In genomic region chr16:89326721-89327120, GRCh38 we compare ENCODE assay signal across 10 cellular contexts.
DNase-seq lines count a peak whose midpoint lies in the region; ATAC-seq and TF ChIP-seq lines count a peak whose summit lies in the region.
"Had no signal": no experiment of that assay in that cellular context is flagged by ENCODE, and none has a peak within 500 bp of the region (broad histone marks: within the 10 kb centered on the region; RNA-seq: fewer than 3 reads in every experiment).

No MANE protein-coding gene starts in this region.

- H3K27ac ChIP-seq in stomach = peak overlapping the region in 4 of 5 donors; percentile 71 to 83 (median 80)

- H3K27ac Mint-ChIP-seq in T-helper 2 cell treated with Interferon-gamma antibody and Interleukin-4, amounts not matched to agents 5 μg/mL and 100 μg/mL, for 36 hours = peak overlapping the region; percentile 73
- peak overlapping the region; percentile 73 for H3K27ac Mint-ChIP-seq in activated T-helper 1 cell treated with anti-CD3 and anti-CD28 coated beads, Interleukin-12 subunit alpha, Interleukin-12 subunit beta, Interleukin-2, Interleukin-4 antibody, amounts not matched to agents 30 ng/mL and 10 ng/mL and 1 ng/mL, durations not matched to agents 14 hours and 24 hours and 36 hours
- H3K27ac Mint-ChIP-seq in immature natural killer cell = peak overlapping the region in 5 of 6 donors; percentile 3 to 82 (median 71)

- H3K36me3 ChIP-seq in stomach (peaks cover 0 to 7% (median 0%) of the 10 kb centered on the region in 4 donors), BE2C (peaks cover 6% of the 10 kb centered on the region; the same call in 1 of the 2 replicates)
- H3K36me3 ChIP-seq: pancreas had no signal

- TF ChIP-seq EP300 in stomach (IDR thresholded peaks at IDR 0.05) = no peak

- H3K4me3 Mint-ChIP-seq in T-helper 2 cell treated with Interferon-gamma antibody and Interleukin-4, amounts not matched to agents 5 μg/mL and 100 μg/mL, for 36 hours = no peak overlapping the region
- no peak overlapping the region for H3K4me3 Mint-ChIP-seq in activated T-helper 1 cell treated with anti-CD3 and anti-CD28 coated beads, Interleukin-12 subunit alpha, Interleukin-12 subunit beta, Interleukin-2, Interleukin-4 antibody, amounts not matched to agents 30 ng/mL and 10 ng/mL and 1 ng/mL, durations not matched to agents 14 hours and 24 hours and 36 hours
- H3K4me3 Mint-ChIP-seq in immature natural killer cell = no peak overlapping the region

- peaks cover 18% of the 10 kb centered on the region for H3K36me3 Mint-ChIP-seq in T-helper 2 cell treated with Interferon-gamma antibody and Interleukin-4, amounts not matched to agents 5 μg/mL and 100 μg/mL, for 36 hours (ENCODE audit: low read depth)
- peaks cover 19% of the 10 kb centered on the region for H3K36me3 Mint-ChIP-seq in activated T-helper 1 cell treated with anti-CD3 and anti-CD28 coated beads, Interleukin-12 subunit alpha, Interleukin-12 subunit beta, Interleukin-2, Interleukin-4 antibody, amounts not matched to agents 30 ng/mL and 10 ng/mL and 1 ng/mL, durations not matched to agents 14 hours and 24 hours and 36 hours (ENCODE audit: low read depth)
- H3K36me3 Mint-ChIP-seq in immature natural killer cell = peaks cover 0 to 5% (median 4%) of the 10 kb centered on the region in 3 donors

- TF ChIP-seq POLR2A in stomach (IDR thresholded peaks at IDR 0.05) = no peak

- H3K9me3 ChIP-seq in stomach (no peaks in the 10 kb centered on the region), BE2C (no peaks in the 10 kb centered on the region)
- H3K9me3 ChIP-seq: pancreas had no signal

- intact Hi-C loops in activated T-helper 1 cell treated with anti-CD3 and anti-CD28 coated beads, Interleukin-12 subunit alpha, Interleukin-12 subunit beta, Interleukin-2, Interleukin-4 antibody, amounts not matched to agents 30 ng/mL and 10 ng/mL and 1 ng/mL, durations not matched to agents 14 hours and 24 hours and 36 hours (cut with micrococcal nuclease) = no loop called here
- intact Hi-C loops in stomach (cut with DNase I; ENCODE audit: low total_unique reads) = no loop called here

- no peak for TF ChIP-seq CTCF in stomach (IDR thresholded peaks at IDR 0.05)
- TF ChIP-seq CTCF in BE2C (IDR thresholded peaks at IDR 0.05; ENCODE audit: low read depth, low read length) = no peak

- H3K4me1 Mint-ChIP-seq in T-helper 2 cell treated with Interferon-gamma antibody and Interleukin-4, amounts not matched to agents 5 μg/mL and 100 μg/mL, for 36 hours (ENCODE audit: low read depth) = peaks cover 66% of the 10 kb centered on the region
- peaks cover 75% of the 10 kb centered on the region for H3K4me1 Mint-ChIP-seq in activated T-helper 1 cell treated with anti-CD3 and anti-CD28 coated beads, Interleukin-12 subunit alpha, Interleukin-12 subunit beta, Interleukin-2, Interleukin-4 antibody, amounts not matched to agents 30 ng/mL and 10 ng/mL and 1 ng/mL, durations not matched to agents 14 hours and 24 hours and 36 hours (ENCODE audit: low read depth)
- H3K4me1 Mint-ChIP-seq in immature natural killer cell = peaks cover 87 to 89% of the 10 kb centered on the region in 2 donors

- H3K27me3 ChIP-seq in stomach (no peaks in the 10 kb centered on the region), BE2C (no peaks in the 10 kb centered on the region)
- H3K27me3 ChIP-seq: pancreas had no signal

- H3K4me1 ChIP-seq in stomach (peaks cover 56 to 94% (median 71%) of the 10 kb centered on the region in 4 donors), BE2C (peaks cover 24% of the 10 kb centered on the region)

- H3K9me3 Mint-ChIP-seq in T-helper 2 cell treated with Interferon-gamma antibody and Interleukin-4, amounts not matched to agents 5 μg/mL and 100 μg/mL, for 36 hours = no peaks in the 10 kb centered on the region
- no peaks in the 10 kb centered on the region for H3K9me3 Mint-ChIP-seq in activated T-helper 1 cell treated with anti-CD3 and anti-CD28 coated beads, Interleukin-12 subunit alpha, Interleukin-12 subunit beta, Interleukin-2, Interleukin-4 antibody, amounts not matched to agents 30 ng/mL and 10 ng/mL and 1 ng/mL, durations not matched to agents 14 hours and 24 hours and 36 hours
- H3K9me3 Mint-ChIP-seq in immature natural killer cell = no peaks in the 10 kb centered on the region

- H3K27me3 Mint-ChIP-seq in T-helper 2 cell treated with Interferon-gamma antibody and Interleukin-4, amounts not matched to agents 5 μg/mL and 100 μg/mL, for 36 hours (ENCODE audit: low read depth) = no peaks in the 10 kb centered on the region
- H3K27me3 Mint-ChIP-seq in activated T-helper 1 cell treated with anti-CD3 and anti-CD28 coated beads, Interleukin-12 subunit alpha, Interleukin-12 subunit beta, Interleukin-2, Interleukin-4 antibody, amounts not matched to agents 30 ng/mL and 10 ng/mL and 1 ng/mL, durations not matched to agents 14 hours and 24 hours and 36 hours (ENCODE audit: insufficient read depth) = no peaks in the 10 kb centered on the region
- H3K27me3 Mint-ChIP-seq in immature natural killer cell (ENCODE audit: low read depth in 3 of 3) = peaks cover 6 to 15% (median 12%) of the 10 kb centered on the region in 3 donors

- in situ Hi-C loops in ACHN (cut with HindIII; ENCODE audit: low pct_ligation_motif_present, low pct_unique_long_range_greater_than_20kb, low sequenced_read_pairs) = no loop called here

- ATAC-seq in GM19395 (IDR thresholded peaks at IDR 0.05; ENCODE audit: unreplicated experiment) = no peak

- no peak for DNase-seq in T-helper 2 cell treated with Interferon-gamma antibody and Interleukin-4, amounts not matched to agents 5 μg/mL and 100 μg/mL, for 36 hours (ENCODE audit: low spot score)
- DNase-seq in T-helper 2 cell = no peak
- DNase-seq in activated T-helper 1 cell treated with anti-CD3 and anti-CD28 coated beads, Interleukin-12 subunit alpha, Interleukin-12 subunit beta, Interleukin-2, Interleukin-4 antibody, amounts not matched to agents 30 ng/mL and 10 ng/mL and 1 ng/mL, durations not matched to agents 14 hours and 24 hours and 36 hours (ENCODE audit: low spot score) = no peak
- no peak for DNase-seq in immature natural killer cell
- no peak for DNase-seq in stomach
- DNase-seq in ACHN = no peak
- DNase-seq in BE2C = no peak
- DNase-seq: activated CD4-positive, alpha-beta T cell treated with anti-CD3 and anti-CD28 coated beads, Interleukin-2, amount 50 U/mL, for 1 hour had no signal

- WGBS in stomach, 5 donors = 82 to 90% (median 87%) methylated on average over 7 of the region's 7 CpGs

- H3K4me3 ChIP-seq in stomach = no peak overlapping the region
- H3K4me3 ChIP-seq in BE2C (ENCODE audit: low read depth, low read length) = no peak overlapping the region
- H3K4me3 ChIP-seq: pancreas had no signal
